1 cellular context compared by ENCODE assay signal in genomic region chr10:118610577-118610976, GRCh38.
TF ChIP-seq lines count a peak whose summit lies in the region.

No MANE protein-coding gene starts in this region.

TF ChIP-seq in SK-N-SH treated with all-trans-retinoic acid at 6 μM for 48 hours, 23 proteins besides CTCF, POLR2A, EP300 and RAD21 (continued from another document):
- TF ChIP-seq GLIS3 (CRISPR knock-in tag; IDR thresholded peaks at IDR 0.05) (no peak), CREB5 (CRISPR knock-in tag; IDR thresholded peaks at IDR 0.05; ENCODE audit: low read depth) (no peak), TOX (CRISPR knock-in tag; IDR thresholded peaks at IDR 0.05; ENCODE audit: borderline replicate concordance) (no peak)
